25 cellular contexts compared by ENCODE assay signal in the genomic region with DNA sequence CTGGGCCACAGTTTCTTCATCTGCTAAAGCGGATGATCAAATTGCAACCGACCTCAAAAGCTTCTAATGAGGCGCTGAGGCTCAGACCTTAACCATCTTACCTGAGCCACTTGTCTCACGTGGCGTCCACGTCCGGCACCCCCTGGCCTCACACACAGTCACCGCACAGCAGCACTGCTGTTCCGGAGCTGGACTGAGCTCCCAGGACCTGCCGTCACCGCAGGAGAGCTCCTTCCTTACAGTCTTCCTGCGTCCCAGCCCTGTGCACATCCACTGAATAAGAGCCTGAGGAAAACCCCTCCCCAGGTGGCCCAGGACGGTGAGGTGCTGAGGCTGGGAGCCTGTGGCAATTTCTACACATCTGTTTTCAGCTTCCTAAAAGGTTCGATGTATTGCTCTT.
"Had no signal": no experiment of that assay in that cellular context is flagged by ENCODE, and none has a peak within 500 bp of the region (broad histone marks: within the 10 kb centered on the region; RNA-seq: fewer than 3 reads in every experiment).

No MANE protein-coding gene starts in this region.

- H3K9ac ChIP-seq: SK-N-SH had no signal

- H3K27ac Mint-ChIP-seq: activated CD8-positive, alpha-beta T cell treated with anti-CD3 and anti-CD28 coated beads for 36 hours; activated naive CD8-positive, alpha-beta T cell treated with anti-CD3 and anti-CD28 coated beads, Interleukin-2, amount 10 ng/mL, durations not matched to agents 7 days and 5 days; activated T-cell treated with anti-CD3 and anti-CD28 coated beads, Interleukin-2, amount 50 U/mL, for 72 hours had no signal

- H3K9me3 ChIP-seq: adrenal gland, breast epithelium, SJCRH30, SK-N-SH had no signal

- H3K27ac ChIP-seq: adrenal gland, breast epithelium, SJCRH30, WERI-Rb-1 had no signal

- H3K27me3 ChIP-seq: adrenal gland, breast epithelium, SJCRH30 had no signal

- H3K4me1 ChIP-seq: breast epithelium, SJCRH30 had no signal

- H3K4me1 Mint-ChIP-seq: activated naive CD8-positive, alpha-beta T cell treated with anti-CD3 and anti-CD28 coated beads, Interleukin-2, amount 10 ng/mL, durations not matched to agents 7 days and 5 days had no signal

- H3K36me3 ChIP-seq: adrenal gland, breast epithelium, SJCRH30, WERI-Rb-1 had no signal

- H3K9me2 ChIP-seq: SK-N-SH had no signal

- H3K36me3 Mint-ChIP-seq: activated naive CD8-positive, alpha-beta T cell treated with anti-CD3 and anti-CD28 coated beads, Interleukin-2, amount 10 ng/mL, durations not matched to agents 7 days and 5 days had no signal

- H3K4me3 ChIP-seq: adrenal gland, breast epithelium, SJCRH30 had no signal

- ATAC-seq: activated CD4-positive, CD25-positive, alpha-beta regulatory T cell treated with anti-CD3 and anti-CD28 coated beads, Interleukin-2, amount 50 U/mL, for 24 hours; activated CD8-positive, alpha-beta T cell treated with anti-CD3 and anti-CD28 coated beads for 36 hours; activated T-cell treated with anti-CD3 and anti-CD28 coated beads, Interleukin-2, amount 50 U/mL, for 72 hours had no signal

- H3K9me3 Mint-ChIP-seq: activated CD8-positive, alpha-beta T cell treated with anti-CD3 and anti-CD28 coated beads for 36 hours; activated naive CD8-positive, alpha-beta T cell treated with anti-CD3 and anti-CD28 coated beads, Interleukin-2, amount 10 ng/mL, durations not matched to agents 7 days and 5 days; activated T-cell treated with anti-CD3 and anti-CD28 coated beads, Interleukin-2, amount 50 U/mL, for 72 hours had no signal

- H3K4me2 ChIP-seq: SK-N-SH had no signal

- H3K27me3 Mint-ChIP-seq: activated CD8-positive, alpha-beta T cell treated with anti-CD3 and anti-CD28 coated beads for 36 hours; activated naive CD8-positive, alpha-beta T cell treated with anti-CD3 and anti-CD28 coated beads, Interleukin-2, amount 10 ng/mL, durations not matched to agents 7 days and 5 days had no signal

- H3K4me3 Mint-ChIP-seq: activated CD8-positive, alpha-beta T cell treated with anti-CD3 and anti-CD28 coated beads for 36 hours; activated naive CD8-positive, alpha-beta T cell treated with anti-CD3 and anti-CD28 coated beads, Interleukin-2, amount 10 ng/mL, durations not matched to agents 7 days and 5 days; activated T-cell treated with anti-CD3 and anti-CD28 coated beads, Interleukin-2, amount 50 U/mL, for 72 hours had no signal

- DNase-seq: activated CD4-positive, alpha-beta T cell treated with anti-CD3 and anti-CD28 coated beads for 4 hours; activated CD8-positive, alpha-beta memory T cell treated with anti-CD3 and anti-CD28 coated beads, Interleukin-2, amount 50 U/mL, for 4 hours; activated CD8-positive, alpha-beta T cell treated with anti-CD3 and anti-CD28 coated beads for 36 hours; activated naive CD4-positive, alpha-beta T cell treated with anti-CD3 and anti-CD28 coated beads, Interleukin-2, amount 50 U/mL, for 16 hours; activated naive CD8-positive, alpha-beta T cell treated with anti-CD3 and anti-CD28 coated beads, Interleukin-2, amount 10 ng/mL, durations not matched to agents 7 days and 5 days; activated T-cell treated with anti-CD3 and anti-CD28 coated beads, Interleukin-2, amount 50 U/mL, for 72 hours; adrenal gland; caudate nucleus; KBM-7; NCI-H1048; NCI-H1417; NCI-H1930; NCI-H2171; NCI-H345; NCI-H510A; NCI-H526 treated with DMSO at 0.1 percent for 48 hours; NCI-H82; Right ventricle myocardium superior; RPMI8226; SJCRH30; SK-N-SH; T-helper 1 cell; WERI-Rb-1 had no signal
